Comparison of ENCODE assay signal across 8 cellular contexts in genomic region chr2:11482473-11483031, GRCh38. TPM values are rescaled to one million over a fixed set of nuclear protein-coding genes. Genes with fewer than 3 reads are reported as not detected.
A peak's percentile ranks its signal among the peaks of the same experiment; 100 is the strongest.
DNase-seq lines count a peak whose midpoint lies in the region; ATAC-seq and TF ChIP-seq lines count a peak whose summit lies in the region.

No MANE protein-coding gene starts in this region.

- no peak for TF ChIP-seq EP300 in esophagus muscularis mucosa (IDR thresholded peaks at IDR 0.05)
- peak; percentile 43 for TF ChIP-seq EP300 in neural cell (conservative IDR thresholded peaks at IDR 0.05; ENCODE audit: poor library complexity, severe bottlenecking)

- H3K79me2 ChIP-seq in neural cell (replicated peaks; ENCODE audit: insufficient read depth, low read length), result peaks cover 30% of the 10 kb centered on the region

- no peak for TF ChIP-seq RAD21 in neural cell (conservative IDR thresholded peaks at IDR 0.05)

- ATAC-seq in GM21737 (IDR thresholded peaks at IDR 0.05; ENCODE audit: unreplicated experiment) (no peak), GM19467 (IDR thresholded peaks at IDR 0.05; ENCODE audit: unreplicated experiment) (no peak), GM21526 (IDR thresholded peaks at IDR 0.05; ENCODE audit: low FRiP score, unreplicated experiment) (no peak)

- H3K9me2 ChIP-seq in neural cell (ENCODE audit: insufficient read depth, low read length), result no peaks in the 10 kb centered on the region

- CTCF ChIA-PET in AG04450 (lab: Charles Lee), result interaction anchor here (6.6 kb wide), 1 partner anchor 101 kb away, joined by 193 read pairs; no protein-coding TSS in a partner anchor

- H3K36me3 ChIP-seq in esophagus muscularis mucosa (no peaks in the 10 kb centered on the region), neural cell (ENCODE audit: insufficient read depth, low read length) (no peaks in the 10 kb centered on the region)

- DNase-seq in AG04450 (ENCODE audit: low read depth, low spot score) (no peak), NCI-H69 (lab: John Stamatoyannopoulos, UW) (peak; percentile 62), esophagus muscularis mucosa (ENCODE audit: extremely low spot score) (no peak), HT-29 (ENCODE audit: low spot score) (no peak)

- H3K4me2 ChIP-seq in neural cell (ENCODE audit: low read length), result peak overlapping the region; percentile 70

- H3F3A ChIP-seq in neural cell (ENCODE audit: insufficient read depth, low read length, poor library complexity, severe bottlenecking), result no peaks in the 10 kb centered on the region

- TF ChIP-seq CTCF in AG04450 (IDR thresholded peaks at IDR 0.05; ENCODE audit: low read depth, low read length) (no peak), esophagus muscularis mucosa (IDR thresholded peaks at IDR 0.05) (no peak), neural cell (IDR thresholded peaks at IDR 0.05; ENCODE audit: poor library complexity, severe bottlenecking) (peak; percentile 37)

- WGBS in esophagus muscularis mucosa, result no CpG with 5 or more reads among the region's 69 CpGs

- POLR2A ChIA-PET in AG04450 (lab: Yijun Ruan, JAX), result interaction anchor here (0.5 kb wide), 1 partner anchor 1052 kb away, joined by 3 read pairs; no protein-coding TSS in a partner anchor

- peaks cover 0 to 21% (median 17%) of the 10 kb centered on the region in 4 donors for H3K4me1 ChIP-seq in esophagus muscularis mucosa

- H3K9ac ChIP-seq in neural cell (ENCODE audit: low read length), result peak overlapping the region; percentile 80

- H4K20me1 ChIP-seq in neural cell (ENCODE audit: insufficient read depth), result no peaks in the 10 kb centered on the region

- intact Hi-C loops in esophagus muscularis mucosa (cut with DNase I), result no loop called here

- peak overlapping the region; percentile 51 for H2AFZ ChIP-seq in neural cell (ENCODE audit: low read depth, low read length)

- no peak for TF ChIP-seq POLR2A in esophagus muscularis mucosa (IDR thresholded peaks at IDR 0.05; ENCODE audit: low read depth)

- H3K4me3 ChIP-seq in AG04450 (ENCODE audit: low read depth, low read length) (peak overlapping the region; percentile 52; the same call in 1 of the 2 replicates), esophagus muscularis mucosa (peak overlapping the region; percentile 57 to 71 (median 59)), neural cell (ENCODE audit: low read length) (peak overlapping the region; percentile 88)

- no peaks in the 10 kb centered on the region; the same call in 1 of the 2 replicates for H3K9me3 ChIP-seq in AG04450 (ENCODE audit: control insufficient read depth, insufficient read depth, low read length)
- H3K9me3 ChIP-seq in esophagus muscularis mucosa, result no peaks in the 10 kb centered on the region
- H3K9me3 ChIP-seq in neural cell (ENCODE audit: low read length), result no peaks in the 10 kb centered on the region

- H3K27ac ChIP-seq in AG04450 (ENCODE audit: low read depth, low read length) (no peak overlapping the region), esophagus muscularis mucosa (replicated peaks in 1 of 4) (peak overlapping the region; percentile 32 to 62 (median 52)), neural cell (ENCODE audit: low read length) (peak overlapping the region; percentile 80)

- H3K27me3 ChIP-seq in AG04450 (ENCODE audit: control insufficient read depth, insufficient read depth, low read length), result peaks cover 64% of the 10 kb centered on the region
- H3K27me3 ChIP-seq in esophagus muscularis mucosa, result peaks cover 0 to 60% (median 35%) of the 10 kb centered on the region in 4 donors
- H3K27me3 ChIP-seq in neural cell (ENCODE audit: insufficient read depth, low read depth, low read length), result no peaks in the 10 kb centered on the region

TF ChIP-seq in neural cell, 6 proteins besides CTCF, POLR2A, EP300 and RAD21:
- TF ChIP-seq POLR2AphosphoS5 (IDR thresholded peaks at IDR 0.05) (peak; percentile 65), TAF1 (IDR thresholded peaks at IDR 0.05; ENCODE audit: low read depth) (peak; percentile 48), EZH2 (IDR thresholded peaks at IDR 0.05; ENCODE audit: borderline replicate concordance, insufficient read depth, low read length, poor library complexity, severe bottlenecking) (no peak)

RNA-seq across cellular contexts. Expression of gene E2F6, which starts 16.6 kb away (rescaled TPM):
- polyA plus RNA-seq in AG04450 (2011; rRNA removed) (12.0 and 17.9 TPM in 2 replicates), neural cell (29.7 and 39.1 TPM in 2 replicates)
- 7.3 and 9.2 TPM in 2 replicates for polyA minus RNA-seq in AG04450 (2011; rRNA and poly(A)+ RNA removed)
- 10 to 100 TPM; 10.9 to 18.0 (median 17.0) TPM for total RNA-seq in esophagus muscularis mucosa
- polyA minus RNA-seq in neural cell, result 23.4 and 29.5 TPM in 2 replicates
- 23.7 and 23.9 TPM in 2 replicates for total RNA-seq in HT-29 (2014; rRNA removed; shearing (Covaris generic))

RNA-seq across cellular contexts. Expression of gene GREB1, which starts 51.3 kb away (rescaled TPM):
- polyA plus RNA-seq in AG04450 (2011; rRNA removed) (0.12 and 0.17 TPM in 2 replicates), neural cell (17.2 and 24.5 TPM in 2 replicates)
- 0.04 TPM in 1 of 2 replicates, not detected in the other for polyA minus RNA-seq in AG04450 (2011; rRNA and poly(A)+ RNA removed)
- total RNA-seq in esophagus muscularis mucosa, result 10 to 100 TPM in 1 of 4 donors, 1 to 10 TPM in 3; 3.7 to 11.0 (median 7.7) TPM
- polyA minus RNA-seq in neural cell, result 39.4 and 45.1 TPM in 2 replicates
- total RNA-seq in HT-29 (2014; rRNA removed; shearing (Covaris generic)), result 0.03 TPM in 1 of 2 replicates, not detected in the other
